23 cellular contexts compared by ENCODE assay signal in the genomic region with DNA sequence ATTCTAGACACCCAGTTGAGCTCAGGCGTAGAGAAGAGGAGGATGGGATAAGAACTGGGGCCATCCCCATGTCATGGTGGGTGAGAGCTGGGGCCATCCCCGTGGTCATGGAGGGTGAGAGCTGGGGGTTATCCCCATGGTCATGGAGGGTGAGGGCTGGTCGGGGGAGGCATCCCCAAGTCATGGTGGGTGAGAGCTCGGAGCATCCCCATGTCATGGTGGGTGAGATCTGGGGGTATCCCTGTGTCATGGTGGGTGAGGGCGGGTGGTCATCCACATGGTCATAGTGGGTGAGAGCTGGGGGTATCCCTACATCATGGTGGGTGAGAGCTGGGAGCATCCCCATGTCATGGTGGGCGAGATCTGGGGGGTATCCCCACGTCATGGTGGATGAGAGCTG. TPM values are rescaled to one million over a fixed set of nuclear protein-coding genes. Genes with fewer than 3 reads are reported as not detected.
DNase-seq lines count a peak whose midpoint lies in the region; ATAC-seq and TF ChIP-seq lines count a peak whose summit lies in the region.
"Had no signal": no experiment of that assay in that cellular context is flagged by ENCODE, and none has a peak within 500 bp of the region (broad histone marks: within the 10 kb centered on the region; RNA-seq: fewer than 3 reads in every experiment).

No MANE protein-coding gene starts in this region.

- no peak overlapping the region for H2AFZ ChIP-seq in ACC112 (ENCODE audit: low read length, unreplicated experiment)
- H2AFZ ChIP-seq: neural progenitor cell had no signal

- H3K36me3 ChIP-seq in ACC112 (ENCODE audit: insufficient read depth, low read length), result no peaks in the 10 kb centered on the region
- H3K36me3 ChIP-seq: neural progenitor cell had no signal

- no peaks in the 10 kb centered on the region for H3K79me2 ChIP-seq in ACC112 (ENCODE audit: control insufficient read depth, insufficient read depth, low read length, unreplicated experiment)

- no peaks in the 10 kb centered on the region for H3K9me3 Mint-ChIP-seq in activated CD4-positive, alpha-beta memory T cell treated with anti-CD3 and anti-CD28 coated beads for 36 hours
- no peaks in the 10 kb centered on the region for H3K9me3 Mint-ChIP-seq in activated CD4-positive, alpha-beta memory T cell treated with anti-CD3 and anti-CD28 coated beads, Interleukin-2, amount 10 ng/mL, durations not matched to agents 7 days and 5 days
- no peaks in the 10 kb centered on the region for H3K9me3 Mint-ChIP-seq in activated naive CD8-positive, alpha-beta T cell (ENCODE audit: low read depth)
- no peaks in the 10 kb centered on the region for H3K9me3 Mint-ChIP-seq in osteocyte (ENCODE audit: unreplicated experiment)
- H3K9me3 Mint-ChIP-seq: CD4-positive, alpha-beta T cell had no signal

- H3K27me3 ChIP-seq in ACC112 (ENCODE audit: insufficient read depth, low read length), result no peaks in the 10 kb centered on the region
- H3K27me3 ChIP-seq: neural progenitor cell had no signal

- H3K27ac Mint-ChIP-seq in activated CD4-positive, alpha-beta memory T cell treated with anti-CD3 and anti-CD28 coated beads for 36 hours, result peak overlapping the region; percentile 73
- H3K27ac Mint-ChIP-seq in activated CD4-positive, alpha-beta memory T cell treated with anti-CD3 and anti-CD28 coated beads, Interleukin-2, amount 10 ng/mL, durations not matched to agents 7 days and 5 days, result no peak overlapping the region
- peak overlapping the region; percentile 43 for H3K27ac Mint-ChIP-seq in activated naive CD8-positive, alpha-beta T cell
- H3K27ac Mint-ChIP-seq in osteocyte (ENCODE audit: unreplicated experiment), result peak overlapping the region; percentile 23
- H3K27ac Mint-ChIP-seq: CD4-positive, alpha-beta T cell; neural progenitor cell had no signal

- no peak overlapping the region for H3K4me3 ChIP-seq in ACC112 (ENCODE audit: low read depth, low read length)
- H3K4me3 ChIP-seq: neural progenitor cell had no signal

- POLR2A ChIA-PET in activated CD4-positive, alpha-beta memory T cell treated with anti-CD3 and anti-CD28 coated beads for 36 hours (lab: Charles Lee), result interaction anchor here (1.9 kb wide), 1 partner anchor 239 kb away, joined by 14 read pairs; no protein-coding TSS in a partner anchor
- POLR2A ChIA-PET in activated CD4-positive, alpha-beta memory T cell treated with anti-CD3 and anti-CD28 coated beads, Interleukin-2, amount 10 ng/mL, durations not matched to agents 7 days and 5 days (lab: Charles Lee), result interaction anchor here (0.8 kb wide), 1 partner anchor 204 kb away, joined by 3 read pairs; no protein-coding TSS in a partner anchor

- DNase-seq in activated CD4-positive, alpha-beta memory T cell treated with anti-CD3 and anti-CD28 coated beads for 36 hours, result no peak
- DNase-seq in activated CD4-positive, alpha-beta memory T cell treated with anti-CD3 and anti-CD28 coated beads, Interleukin-2, amount 10 ng/mL, durations not matched to agents 7 days and 5 days, result no peak
- DNase-seq in osteocyte (ENCODE audit: extremely low spot score, unreplicated experiment), result no peak
- DNase-seq in AG20443 (ENCODE audit: low spot score), result no peak
- DNase-seq: CD4-positive, alpha-beta T cell; dermis blood vessel endothelial cell; DMS153; foreskin fibroblast; GF-D8; GOT3; midbrain; NCI-H1092 treated with DMSO at 0.1 percent for 48 hours; NCI-H2081; NCI-H446; retina had no signal

- no peak for TF ChIP-seq CTCF in osteocyte (IDR thresholded peaks at IDR 0.05)

- ATAC-seq in HG02588 (IDR thresholded peaks at IDR 0.05; ENCODE audit: unreplicated experiment) (no peak), HG03139 (IDR thresholded peaks at IDR 0.05; ENCODE audit: unreplicated experiment) (no peak)
- ATAC-seq: activated CD4-positive, CD25-positive, alpha-beta regulatory T cell treated with anti-CD3 and anti-CD28 coated beads, Interleukin-2, amount 50 U/mL, for 24 hours; SK-N-SH treated with all-trans-retinoic acid at 6 μM for 48 hours had no signal

- CTCF ChIA-PET in activated CD4-positive, alpha-beta memory T cell treated with anti-CD3 and anti-CD28 coated beads for 36 hours (lab: Charles Lee), result interaction anchor here (0.7 to 7.2 kb wide), 29 partner anchors 10 to 418 kb away, joined by 3 to 148 read pairs (median 12); a partner anchor contains a TSS
- CTCF ChIA-PET in activated CD4-positive, alpha-beta memory T cell treated with anti-CD3 and anti-CD28 coated beads, Interleukin-2, amount 10 ng/mL, durations not matched to agents 7 days and 5 days (lab: Charles Lee), result interaction anchor here (0.6 to 4.8 kb wide), 21 partner anchors 10 to 366 kb away, joined by 3 to 95 read pairs (median 13); a partner anchor contains a TSS

- H3K27me3 Mint-ChIP-seq in activated CD4-positive, alpha-beta memory T cell treated with anti-CD3 and anti-CD28 coated beads for 36 hours, result no peaks in the 10 kb centered on the region
- H3K27me3 Mint-ChIP-seq in activated CD4-positive, alpha-beta memory T cell treated with anti-CD3 and anti-CD28 coated beads, Interleukin-2, amount 10 ng/mL, durations not matched to agents 7 days and 5 days, result peaks cover 11% of the 10 kb centered on the region
- no peaks in the 10 kb centered on the region for H3K27me3 Mint-ChIP-seq in activated naive CD8-positive, alpha-beta T cell
- H3K27me3 Mint-ChIP-seq in osteocyte (ENCODE audit: unreplicated experiment), result no peaks in the 10 kb centered on the region
- H3K27me3 Mint-ChIP-seq: CD4-positive, alpha-beta T cell had no signal

- no peak overlapping the region for H3K4me3 Mint-ChIP-seq in activated CD4-positive, alpha-beta memory T cell treated with anti-CD3 and anti-CD28 coated beads for 36 hours
- no peak overlapping the region for H3K4me3 Mint-ChIP-seq in activated CD4-positive, alpha-beta memory T cell treated with anti-CD3 and anti-CD28 coated beads, Interleukin-2, amount 10 ng/mL, durations not matched to agents 7 days and 5 days
- no peak overlapping the region for H3K4me3 Mint-ChIP-seq in activated naive CD8-positive, alpha-beta T cell
- H3K4me3 Mint-ChIP-seq in osteocyte (ENCODE audit: unreplicated experiment), result no peak overlapping the region
- H3K4me3 Mint-ChIP-seq: CD4-positive, alpha-beta T cell; neural progenitor cell had no signal

- H3K27ac ChIP-seq in ACC112 (ENCODE audit: low read depth, low read length), result peak overlapping the region; percentile 99
- H3K27ac ChIP-seq: neural progenitor cell had no signal

- intact Hi-C loops in activated CD4-positive, alpha-beta memory T cell treated with anti-CD3 and anti-CD28 coated beads for 36 hours (cut with micrococcal nuclease), result no loop called here

- H3K4me1 Mint-ChIP-seq in activated CD4-positive, alpha-beta memory T cell treated with anti-CD3 and anti-CD28 coated beads for 36 hours (ENCODE audit: low read depth), result peaks cover 49% of the 10 kb centered on the region
- peaks cover 44% of the 10 kb centered on the region for H3K4me1 Mint-ChIP-seq in activated CD4-positive, alpha-beta memory T cell treated with anti-CD3 and anti-CD28 coated beads, Interleukin-2, amount 10 ng/mL, durations not matched to agents 7 days and 5 days
- H3K4me1 Mint-ChIP-seq in activated naive CD8-positive, alpha-beta T cell (ENCODE audit: low read depth), result peaks cover 37% of the 10 kb centered on the region
- H3K4me1 Mint-ChIP-seq in osteocyte (ENCODE audit: unreplicated experiment), result peaks cover 19% of the 10 kb centered on the region

- peaks cover 40% of the 10 kb centered on the region for H3K4me1 ChIP-seq in ACC112 (ENCODE audit: control insufficient read depth, insufficient read depth, low read length, unreplicated experiment)
- H3K4me1 ChIP-seq: neural progenitor cell had no signal

- peaks cover 11% of the 10 kb centered on the region for H3K36me3 Mint-ChIP-seq in activated CD4-positive, alpha-beta memory T cell treated with anti-CD3 and anti-CD28 coated beads for 36 hours
- H3K36me3 Mint-ChIP-seq in activated CD4-positive, alpha-beta memory T cell treated with anti-CD3 and anti-CD28 coated beads, Interleukin-2, amount 10 ng/mL, durations not matched to agents 7 days and 5 days (ENCODE audit: low read depth), result no peaks in the 10 kb centered on the region
- H3K36me3 Mint-ChIP-seq in activated naive CD8-positive, alpha-beta T cell, result no peaks in the 10 kb centered on the region
- H3K36me3 Mint-ChIP-seq in osteocyte (ENCODE audit: unreplicated experiment), result no peaks in the 10 kb centered on the region
- H3K36me3 Mint-ChIP-seq: neural progenitor cell had no signal

RNA-seq across cellular contexts. Expression of a gene that starts 52.5 kb away (rescaled TPM):
- total RNA-seq in activated CD4-positive, alpha-beta memory T cell treated with anti-CD3 and anti-CD28 coated beads for 36 hours, result 1 to 10 TPM; 1.1 to 1.7 TPM
- total RNA-seq in activated CD4-positive, alpha-beta memory T cell treated with anti-CD3 and anti-CD28 coated beads, Interleukin-2, amount 10 ng/mL, durations not matched to agents 7 days and 5 days, result not detected
- 0.21 TPM in 1 of 2 replicates, not detected in the other for total RNA-seq in osteocyte
- total RNA-seq: CD4-positive, alpha-beta T cell; endothelial cell of umbilical vein had no signal
